ENCODE assay signal across 8 cellular contexts in the genomic region with DNA sequence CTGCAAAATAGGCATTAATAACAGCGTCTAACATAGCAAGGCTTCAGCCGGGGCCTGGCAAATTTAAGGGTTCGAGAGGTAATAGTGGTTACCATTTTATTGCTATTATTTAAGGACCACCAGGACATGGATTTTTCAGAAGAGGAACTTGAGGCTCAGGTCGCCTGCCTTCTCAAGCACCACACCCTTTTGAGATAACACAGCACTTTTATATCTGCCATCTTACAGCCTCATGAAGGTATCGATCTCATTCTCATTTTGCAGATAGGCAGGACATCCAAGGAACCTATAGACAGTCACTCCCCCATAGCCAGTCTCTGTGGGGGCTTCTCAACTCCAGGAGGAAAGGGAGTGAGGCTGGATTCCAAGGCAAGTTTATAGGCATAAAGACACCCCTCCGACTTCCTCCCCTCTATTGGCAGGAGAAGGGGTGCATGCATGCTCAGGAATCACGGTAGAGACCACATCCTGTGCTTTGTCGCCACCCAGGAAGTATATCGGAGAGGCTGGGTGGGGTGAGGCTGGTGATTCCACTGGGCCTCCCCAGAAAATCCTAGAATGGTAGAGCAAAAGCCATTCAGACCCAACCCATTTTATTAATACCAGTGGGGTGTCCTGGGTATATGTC. TPM values are rescaled to one million over a fixed set of nuclear protein-coding genes. Genes with fewer than 3 reads are reported as not detected.
DNase-seq lines count a peak whose midpoint lies in the region; ATAC-seq and TF ChIP-seq lines count a peak whose summit lies in the region.

No MANE protein-coding gene starts in this region.

- peak; percentile 25 for ATAC-seq in GM21528 (IDR thresholded peaks at IDR 0.05; ENCODE audit: low FRiP score, unreplicated experiment)
- ATAC-seq in HG03439 (IDR thresholded peaks at IDR 0.05; ENCODE audit: unreplicated experiment): no peak

- peaks cover 9% of the 10 kb centered on the region; the same call in 1 of the 2 replicates for H3K4me1 ChIP-seq in SJCRH30
- H3K4me1 ChIP-seq in ovary (ENCODE audit: insufficient read depth): peaks cover 26% of the 10 kb centered on the region

- H3K27ac ChIP-seq in SJCRH30 (peak overlapping the region; percentile 97), caudate nucleus (ENCODE audit: low read depth, low read length) (peak overlapping the region; percentile 75), ovary (peak overlapping the region; percentile 81 to 92)

- intact Hi-C loops in ovary (cut with DNase I): no loop called here

- DNase-seq in CD1c-positive myeloid dendritic cell (ENCODE audit: extremely low spot score) (peak; percentile 24), SJCRH30 (no peak), caudate nucleus (lab: John Stamatoyannopoulos, UW) (no peak), ovary (no peak), NCI-H2029 (lab: John Stamatoyannopoulos, UW) (no peak), AG08396 (ENCODE audit: low spot score) (no peak)

- TF ChIP-seq CTCF in ovary (IDR thresholded peaks at IDR 0.05): no peak

- no peaks in the 10 kb centered on the region for H3K9me3 ChIP-seq in SJCRH30 (replicated peaks)
- no peaks in the 10 kb centered on the region for H3K9me3 ChIP-seq in ovary

- TF ChIP-seq POLR2A in ovary (IDR thresholded peaks at IDR 0.05): no peak

- peaks cover 27% of the 10 kb centered on the region for H3K36me3 ChIP-seq in SJCRH30
- H3K36me3 ChIP-seq in ovary: no peaks in the 10 kb centered on the region

- 13 to 30% (median 16%) methylated on average over 9 of the region's 9 CpGs for WGBS in ovary, 3 donors

- H3K4me3 ChIP-seq in SJCRH30 (peak overlapping the region; percentile 82), ovary (peak overlapping the region; percentile 76)

- H3K27me3 ChIP-seq in SJCRH30 (no peaks in the 10 kb centered on the region), ovary (no peaks in the 10 kb centered on the region)

- TF ChIP-seq EP300 in ovary (IDR thresholded peaks at IDR 0.05): no peak

RNA-seq across cellular contexts. Expression of gene ANXA6, which starts 2.3 kb away (rescaled TPM):
- total RNA-seq in SJCRH30 (2014; rRNA removed; shearing (Covaris generic)): 385 and 408 TPM in 2 replicates
- total RNA-seq in ovary: 100 to 1,000 TPM; 117 to 346 (median 225) TPM
- polyA plus RNA-seq in ovary: 100 to 1,000 TPM; 183 to 541 TPM
